In the genomic region with DNA sequence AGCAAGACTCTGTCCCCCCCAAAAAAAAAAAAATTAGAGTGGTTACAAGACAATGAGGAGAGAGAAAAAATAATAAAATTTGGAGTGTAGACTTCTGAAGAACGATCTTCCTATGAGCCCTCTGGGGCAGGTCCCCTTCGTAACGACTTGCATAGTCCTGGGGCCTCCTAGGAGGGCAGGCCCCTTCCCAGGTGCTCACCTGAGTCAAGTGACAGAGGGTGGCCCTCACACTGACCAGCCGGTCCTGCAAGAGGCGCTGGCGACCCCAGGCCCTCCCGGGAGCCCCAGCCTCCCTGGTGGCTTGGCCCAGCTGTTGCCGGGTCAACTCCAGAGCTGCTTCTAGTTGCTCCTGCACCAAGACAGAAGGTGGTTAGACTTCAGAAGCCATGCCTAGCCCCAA, we compare ENCODE assay signal across 33 cellular contexts. TPM values are rescaled to one million over a fixed set of nuclear protein-coding genes. Genes with fewer than 3 reads are reported as not detected.
"Had no signal": no experiment of that assay in that cellular context is flagged by ENCODE, and none has a peak within 500 bp of the region (broad histone marks: within the 10 kb centered on the region; RNA-seq: fewer than 3 reads in every experiment).

No MANE protein-coding gene starts in this region.

- H3K27me3 Mint-ChIP-seq: activated CD8-positive, alpha-beta T cell treated with anti-CD3 and anti-CD28 coated beads for 36 hours; activated naive CD8-positive, alpha-beta T cell; activated T-helper 17 cell treated with anti-CD3 and anti-CD28 coated beads, Interleukin-2, amount 50 U/mL, for 72 hours; central memory CD8-positive, alpha-beta T cell; dendritic cell treated with granulocyte-macrophage colony-stimulating factor and Interleukin-4, amounts not matched to agents 40 ng/mL and 50 ng/mL, for 4 days; effector memory CD8-positive, alpha-beta T cell had no signal

- H3K4me1 Mint-ChIP-seq: activated T-helper 17 cell treated with anti-CD3 and anti-CD28 coated beads, Interleukin-2, amount 50 U/mL, for 72 hours; WTC11 had no signal

- ATAC-seq: activated CD8-positive, alpha-beta T cell treated with anti-CD3 and anti-CD28 coated beads for 36 hours; activated T-cell treated with anti-CD3 and anti-CD28 coated beads, Interleukin-2, amount 50 U/mL, for 4 hours; activated T-helper 17 cell treated with anti-CD3 and anti-CD28 coated beads, Interleukin-2, amount 50 U/mL, for 72 hours; effector memory CD8-positive, alpha-beta T cell; gastroesophageal sphincter; WTC11 had no signal

- H3K27me3 ChIP-seq: brain microvascular endothelial cell, dorsolateral prefrontal cortex, esophagus squamous epithelium, gastroesophageal sphincter had no signal

- H3K27ac ChIP-seq: brain microvascular endothelial cell, coronary artery, dorsolateral prefrontal cortex, esophagus squamous epithelium, gastroesophageal sphincter had no signal

- H3K36me3 Mint-ChIP-seq: activated naive CD8-positive, alpha-beta T cell; WTC11 had no signal

- H3K4me3 Mint-ChIP-seq: activated CD8-positive, alpha-beta T cell treated with anti-CD3 and anti-CD28 coated beads for 36 hours; activated naive CD8-positive, alpha-beta T cell; activated T-cell treated with anti-CD3 and anti-CD28 coated beads, Interleukin-2, amount 50 U/mL, for 4 hours; activated T-helper 17 cell treated with anti-CD3 and anti-CD28 coated beads, Interleukin-2, amount 50 U/mL, for 72 hours; central memory CD8-positive, alpha-beta T cell; dendritic cell treated with granulocyte-macrophage colony-stimulating factor and Interleukin-4, amounts not matched to agents 40 ng/mL and 50 ng/mL, for 4 days; effector memory CD8-positive, alpha-beta T cell; WTC11 had no signal

- H3K9me3 ChIP-seq: esophagus squamous epithelium, gastroesophageal sphincter had no signal

- H3K4me3 ChIP-seq: coronary artery, dorsolateral prefrontal cortex, esophagus squamous epithelium, gastroesophageal sphincter had no signal

- DNase-seq: activated CD4-positive, alpha-beta T cell treated with anti-CD3 and anti-CD28 coated beads for 1 hour; activated CD4-positive, alpha-beta T cell treated with anti-CD3 and anti-CD28 coated beads for 48 hours; activated CD4-positive, alpha-beta T cell treated with anti-CD3 and anti-CD28 coated beads, Interleukin-2, amount 50 U/mL, for 1 hour; activated CD4-positive, alpha-beta T cell treated with anti-CD3 and anti-CD28 coated beads, Interleukin-2, amount 50 U/mL, for 48 hours; activated CD8-positive, alpha-beta memory T cell treated with anti-CD3 and anti-CD28 coated beads for 24 hours; activated CD8-positive, alpha-beta T cell treated with anti-CD3 and anti-CD28 coated beads for 36 hours; activated effector memory CD4-positive, alpha-beta T cell treated with Interleukin-2 at 50 U/mL for 16 hours; activated gamma-delta T cell treated with Interleukin-2 at 50 U/mL for 16 hours; activated naive CD4-positive, alpha-beta T cell treated with anti-CD3 and anti-CD28 coated beads, Interleukin-2, amount 50 U/mL, for 16 hours; activated naive CD4-positive, alpha-beta T cell treated with Interleukin-2 at 50 U/mL for 16 hours; activated T-cell treated with anti-CD3 and anti-CD28 coated beads, Interleukin-2, amount 50 U/mL, for 4 hours; amniotic stem cell; anterior cingulate cortex; brain microvascular endothelial cell; dorsolateral prefrontal cortex; effector CD4-positive, alpha-beta T cell; effector memory CD8-positive, alpha-beta T cell; erythroblast; esophagus squamous epithelium; foreskin melanocyte; T-helper 2 cell had no signal

- H3K27ac Mint-ChIP-seq: activated CD8-positive, alpha-beta T cell treated with anti-CD3 and anti-CD28 coated beads for 36 hours; activated naive CD8-positive, alpha-beta T cell; activated T-helper 17 cell treated with anti-CD3 and anti-CD28 coated beads, Interleukin-2, amount 50 U/mL, for 72 hours; dendritic cell treated with granulocyte-macrophage colony-stimulating factor and Interleukin-4, amounts not matched to agents 40 ng/mL and 50 ng/mL, for 4 days; effector memory CD8-positive, alpha-beta T cell; WTC11 had no signal

- H3K36me3 ChIP-seq: brain microvascular endothelial cell had no signal

- H3K4me1 ChIP-seq: gastroesophageal sphincter had no signal

- H3K9me3 Mint-ChIP-seq: activated CD8-positive, alpha-beta T cell treated with anti-CD3 and anti-CD28 coated beads for 36 hours; activated T-cell treated with anti-CD3 and anti-CD28 coated beads, Interleukin-2, amount 50 U/mL, for 4 hours; activated T-helper 17 cell treated with anti-CD3 and anti-CD28 coated beads, Interleukin-2, amount 50 U/mL, for 72 hours; central memory CD8-positive, alpha-beta T cell; dendritic cell treated with granulocyte-macrophage colony-stimulating factor and Interleukin-4, amounts not matched to agents 40 ng/mL and 50 ng/mL, for 4 days; effector memory CD8-positive, alpha-beta T cell; WTC11 had no signal

RNA-seq across cellular contexts. Expression of a gene that starts 45.1 kb away (rescaled TPM):
- total RNA-seq: activated T-helper 17 cell treated with anti-CD3 and anti-CD28 coated beads, Interleukin-2, amount 50 U/mL, for 72 hours; astrocyte; bronchial epithelial cell; esophagus squamous epithelium; fibroblast of villous mesenchyme; glomerular endothelial cell; T-helper 1 cell treated with Interleukin-12 subunit alpha and Interleukin-12 subunit beta and Interleukin-4 antibody, amounts not matched to agents 30 ng/mL and 1 ng/mL, for 36 hours had no signal
